ENCODE assay signal across 10 cellular contexts in the genomic region with DNA sequence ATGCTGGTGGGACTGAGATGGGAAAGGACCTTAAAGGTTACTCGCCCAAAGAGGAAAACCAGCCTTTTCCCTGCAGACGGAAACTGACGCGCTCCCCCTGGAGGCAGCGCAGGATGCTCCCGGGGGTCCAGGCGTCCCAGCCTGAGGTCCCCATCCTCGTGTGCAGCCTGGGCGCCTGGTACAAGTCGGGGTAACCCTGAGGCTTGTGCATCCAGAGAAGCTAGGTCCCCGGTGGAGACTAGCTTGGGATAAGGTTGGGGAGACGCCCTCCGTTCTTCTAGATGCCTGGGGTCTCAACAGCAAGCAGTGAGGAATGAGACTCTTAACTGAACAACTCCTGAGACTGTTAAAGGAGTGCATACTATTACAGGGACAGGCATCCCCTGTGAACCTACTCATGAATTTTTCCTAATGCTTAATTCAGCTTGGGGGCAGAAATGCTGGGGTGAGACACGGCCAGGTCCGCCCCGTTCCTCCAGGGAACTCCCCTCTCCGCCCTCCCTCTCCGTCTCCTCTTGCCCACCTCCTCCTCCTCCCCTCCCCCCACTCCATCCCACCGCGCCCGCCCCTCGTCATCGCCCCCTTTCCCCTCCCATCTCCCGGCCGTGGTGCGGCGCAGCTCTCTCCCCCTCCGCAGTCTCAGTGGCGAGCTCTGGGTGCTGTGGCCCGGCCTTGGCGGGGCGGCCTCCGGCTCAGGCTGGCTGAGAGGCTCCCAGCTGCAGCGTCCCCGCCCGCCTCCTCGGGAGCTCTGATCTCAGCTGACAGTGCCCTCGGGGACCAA. TPM values are rescaled to one million over a fixed set of nuclear protein-coding genes. Genes with fewer than 3 reads are reported as not detected.
DNase-seq lines count a peak whose midpoint lies in the region; ATAC-seq, FAIRE-seq and TF ChIP-seq lines count a peak whose summit lies in the region.
"Had no signal": no experiment of that assay in that cellular context is flagged by ENCODE, and none has a peak within 500 bp of the region (broad histone marks: within the 10 kb centered on the region; RNA-seq: fewer than 3 reads in every experiment).

A gene with protein sequence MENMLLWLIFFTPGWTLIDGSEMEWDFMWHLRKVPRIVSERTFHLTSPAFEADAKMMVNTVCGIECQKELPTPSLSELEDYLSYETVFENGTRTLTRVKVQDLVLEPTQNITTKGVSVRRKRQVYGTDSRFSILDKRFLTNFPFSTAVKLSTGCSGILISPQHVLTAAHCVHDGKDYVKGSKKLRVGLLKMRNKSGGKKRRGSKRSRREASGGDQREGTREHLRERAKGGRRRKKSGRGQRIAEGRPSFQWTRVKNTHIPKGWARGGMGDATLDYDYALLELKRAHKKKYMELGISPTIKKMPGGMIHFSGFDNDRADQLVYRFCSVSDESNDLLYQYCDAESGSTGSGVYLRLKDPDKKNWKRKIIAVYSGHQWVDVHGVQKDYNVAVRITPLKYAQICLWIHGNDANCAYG (plus strand): TSS at position 634 of the 781 bp plus-strand sequence. CDS start 10,908 bp downstream, outside the sequence.

- H3K4me3 ChIP-seq in HepG2 (replicated peaks in 1 of 3; ENCODE audit: insufficient read depth in 1 of 3, low read depth in 2 of 3, low read length in 3 of 3) (peak within 1 kb of the TSS in 1 of 3 experiments; percentile 12; a peak in 1 of 6 replicates), stomach smooth muscle (ENCODE audit: low read length in 2 of 2) (peak within 1 kb of the TSS; percentile 72 to 84)

- DNase-seq in activated gamma-delta T cell treated with Interleukin-2 at 50 U/mL for 16 hours = peak; percentile 4
- no peak for DNase-seq in activated gamma-delta T cell (lab: John Stamatoyannopoulos, UW)
- DNase-seq in RPMI7951 (ENCODE audit: low read depth) = peak; percentile 45
- DNase-seq in HepG2 (ENCODE audit: low spot score) = peak; percentile 7
- DNase-seq: naive B cell had no signal

- in situ Hi-C loops in HepG2 (cut with HindIII; ENCODE audit: extremely low pct_ligation_motif_present, low pct_unique_long_range_greater_than_20kb) = loop anchor here (5.0 to 25.0 kb wide), 4 partner anchors 95 to 1250 kb away; a partner anchor contains a TSS

- no peak for TF ChIP-seq POLR2A in HepG2 (IDR thresholded peaks at IDR 0.05; ENCODE audit: insufficient read depth in 1 of 2, low read depth in 2 of 2, low read length in 2 of 2)

- H3K4me3 Mint-ChIP-seq in dendritic cell treated with granulocyte-macrophage colony-stimulating factor and Interleukin-4, amounts not matched to agents 40 ng/mL and 50 ng/mL, for 4 days = peak within 1 kb of the TSS; percentile 62

- no peak for TF ChIP-seq EP300 in HepG2 (IDR thresholded peaks at IDR 0.05; ENCODE audit: low read depth in 2 of 2, low read length in 2 of 2)
- no peak for TF ChIP-seq EP300 in HepG2 (CRISPR knock-in tag; IDR thresholded peaks at IDR 0.05; ENCODE audit: borderline replicate concordance)

- H3K36me3 ChIP-seq in HepG2 (replicated peaks in 1 of 2; ENCODE audit: control insufficient read depth in 1 of 2, insufficient read depth in 2 of 2, low read length in 2 of 2) (no peaks in the 10 kb centered on the region), stomach smooth muscle (ENCODE audit: control insufficient read depth in 2 of 2, insufficient read depth in 2 of 2, low read length in 2 of 2) (no peaks in the 10 kb centered on the region)

- no peaks in the 10 kb centered on the region for H3K9me3 Mint-ChIP-seq in dendritic cell treated with granulocyte-macrophage colony-stimulating factor and Interleukin-4, amounts not matched to agents 40 ng/mL and 50 ng/mL, for 4 days
- H3K9me3 Mint-ChIP-seq: naive B cell had no signal

- TF ChIP-seq RAD21 in HepG2 (CRISPR knock-in tag; IDR thresholded peaks at IDR 0.05) = peak; percentile 51; the same call in 1 of the 2 replicates

- H3K27me3 ChIP-seq in HepG2 (ENCODE audit: control insufficient read depth in 1 of 2, insufficient read depth in 2 of 2, low read length in 2 of 2) (peaks cover 0 to 14% of the 10 kb centered on the region in 2 experiments; a peak in 3 of 5 replicates), stomach smooth muscle (ENCODE audit: control insufficient read depth in 1 of 2, insufficient read depth in 2 of 2, low read length in 2 of 2) (no peaks in the 10 kb centered on the region)

- CTCF ChIA-PET in HepG2 (lab: Yijun Ruan, JAX; ENCODE audit: low intra/inter-chr PET ratio, low total read pairs) = interaction anchor here (0.8 to 3.4 kb wide), 3 partner anchors 95 to 290 kb away, joined by 4 to 14 read pairs (median 5); no protein-coding TSS in a partner anchor

- POLR2A ChIA-PET in HepG2 (lab: Yijun Ruan, JAX) = no interaction called here

- H3K9ac ChIP-seq in HepG2 (ENCODE audit: insufficient read depth, low read depth, low read length) (no peak within 1 kb of the TSS), stomach smooth muscle (ENCODE audit: low read length in 2 of 2) (peak within 1 kb of the TSS in 1 of 2 donors; percentile 28)

- BruUV-seq in HepG2 (replicated peaks; lab: Mats Ljungman, UMichigan) = no TSS peak

- H3K9me3 ChIP-seq in HepG2 (ENCODE audit: low read length) (no peaks in the 10 kb centered on the region), stomach smooth muscle (ENCODE audit: control insufficient read depth in 2 of 2, low read length in 2 of 2) (no peaks in the 10 kb centered on the region)

- 4% methylated on average over 35 of the region's 38 CpGs for WGBS in HepG2 (ENCODE audit: low lambda C conversion rate)

- intact Hi-C loops in dendritic cell treated with granulocyte-macrophage colony-stimulating factor and Interleukin-4, amounts not matched to agents 40 ng/mL and 50 ng/mL, for 4 days (cut with micrococcal nuclease) = loop anchor here (10.0 kb wide), 1 partner anchor 447 kb away; a partner anchor contains a TSS
- intact Hi-C loops in HepG2 (cut with micrococcal nuclease; ENCODE audit: unreplicated experiment) = loop anchor here (1.0 to 10.0 kb wide), 3 partner anchors 290 to 1257 kb away; a partner anchor contains a TSS

- no peak within 1 kb of the TSS for H3K27ac Mint-ChIP-seq in dendritic cell treated with granulocyte-macrophage colony-stimulating factor and Interleukin-4, amounts not matched to agents 40 ng/mL and 50 ng/mL, for 4 days
- H3K27ac Mint-ChIP-seq: naive B cell had no signal

- peak; percentile 46 for ATAC-seq in HG03439 (IDR thresholded peaks at IDR 0.05; ENCODE audit: unreplicated experiment)
- peak; percentile 97 for ATAC-seq in HepG2
- no peak for ATAC-seq in GM21619 (IDR thresholded peaks at IDR 0.05; ENCODE audit: unreplicated experiment)

- no peak within 1 kb of the TSS for H2AFZ ChIP-seq in HepG2 (ENCODE audit: low read length)

- H3K4me1 Mint-ChIP-seq in dendritic cell treated with granulocyte-macrophage colony-stimulating factor and Interleukin-4, amounts not matched to agents 40 ng/mL and 50 ng/mL, for 4 days (ENCODE audit: low read depth) = peaks cover 13% of the 10 kb centered on the region

- H4K20me1 ChIP-seq in HepG2 (ENCODE audit: insufficient read depth, low read length) = no peaks in the 10 kb centered on the region

- no peaks in the 10 kb centered on the region for H3K36me3 Mint-ChIP-seq in dendritic cell treated with granulocyte-macrophage colony-stimulating factor and Interleukin-4, amounts not matched to agents 40 ng/mL and 50 ng/mL, for 4 days (ENCODE audit: low read depth)
- H3K36me3 Mint-ChIP-seq: naive B cell had no signal

- H3K79me2 ChIP-seq in HepG2 (ENCODE audit: insufficient read depth, low read length) = no peaks in the 10 kb centered on the region

- H3K27me3 Mint-ChIP-seq in dendritic cell treated with granulocyte-macrophage colony-stimulating factor and Interleukin-4, amounts not matched to agents 40 ng/mL and 50 ng/mL, for 4 days = peaks cover 51% of the 10 kb centered on the region

- 0 out of 2 replicates have a peak, but pooled peaks cover 14% of the 10 kb centered on the region for H3K4me1 ChIP-seq in HepG2 (ENCODE audit: insufficient read depth, low read length)
- no peaks in the 10 kb centered on the region for H3K4me1 ChIP-seq in stomach smooth muscle (ENCODE audit: control insufficient read depth, insufficient read depth, low read length)

- H3K4me2 ChIP-seq in HepG2 (ENCODE audit: low read depth, low read length) = peak within 1 kb of the TSS; percentile 43

- no peak for FAIRE-seq in HepG2 (lab: Jason Lieb, UNC)
- FAIRE-seq: GM18507 had no signal

- TF ChIP-seq CTCF in HepG2 (CRISPR knock-in tag; IDR thresholded peaks at IDR 0.05) = peak; percentile 78

- H3K27ac ChIP-seq in HepG2 (ENCODE audit: extremely low read length, insufficient read depth, low read length) (no peak within 1 kb of the TSS), stomach smooth muscle (ENCODE audit: low read length) (no peak within 1 kb of the TSS)

RNA-seq across cellular contexts. Expression of the gene that starts here (rescaled TPM):
- not detected in 2 replicates for total RNA-seq in RPMI7951 (2014; rRNA removed; shearing (Covaris generic))
- not detected in 2 replicates for total RNA-seq in HepG2 (2016; rRNA removed; fragmentation: Illumina TruSeq; extraction: Trizol)
- total RNA-seq in HepG2 (2016; cell fraction: cytosol; rRNA removed; fragmentation: Illumina TruSeq; extraction: Trizol; ENCODE audit: low read depth) = not detected in 2 replicates
- not detected in 2 replicates for total RNA-seq in HepG2 (2016; cell fraction: insoluble cytoplasmic fraction; rRNA removed; fragmentation: Illumina TruSeq; extraction: Trizol)
- total RNA-seq in HepG2 (2016; cell fraction: membrane; rRNA removed; fragmentation: Illumina TruSeq; extraction: Trizol) = not detected in 2 replicates
- total RNA-seq in HepG2 (2016; cell fraction: nucleus; rRNA removed; fragmentation: Illumina TruSeq; extraction: Trizol) = not detected in 2 replicates
- not detected in 2 replicates for polyA plus RNA-seq in HepG2 (2011; rRNA removed)
- polyA plus RNA-seq in HepG2 (2011; cell fraction: cytosol; rRNA removed) = not detected in 2 replicates
- polyA plus RNA-seq in HepG2 (2011; cell fraction: nucleus; rRNA removed) = not detected in 2 replicates
- polyA plus RNA-seq in HepG2 (2012) = not detected in 2 replicates
- not detected in 2 replicates for polyA plus RNA-seq in HepG2 (2016; cell fraction: cytosol; fragmentation: Illumina TruSeq; extraction: Trizol; ENCODE audit: low read depth)
- polyA plus RNA-seq in HepG2 (2016; cell fraction: insoluble cytoplasmic fraction; fragmentation: Illumina TruSeq; extraction: Trizol; ENCODE audit: low read depth) = not detected in 2 replicates
- polyA plus RNA-seq in HepG2 (2016; cell fraction: membrane; fragmentation: Illumina TruSeq; extraction: Trizol; ENCODE audit: low read depth) = not detected in 2 replicates
- polyA plus RNA-seq in HepG2 (2016; cell fraction: nucleus; fragmentation: Illumina TruSeq; extraction: Trizol; ENCODE audit: insufficient read depth, low read depth) = not detected in 2 replicates
- polyA minus RNA-seq in HepG2 (2011; rRNA and poly(A)+ RNA removed; ENCODE audit: low replicate concordance) = not detected in 2 replicates
- polyA minus RNA-seq in HepG2 (2011; cell fraction: cytosol; rRNA and poly(A)+ RNA removed) = not detected in 2 replicates
- not detected in 2 replicates for polyA minus RNA-seq in HepG2 (2011; cell fraction: nucleus; rRNA and poly(A)+ RNA removed)

Comparison
In these comparisons a context has a peak if more than half of its experiments do, and no peak if none do; other contexts are left out.
1. Peak in DNase-seq in RPMI7951; RNA of the gene not detected or under 1 TPM.
2. Peak in DNase-seq, ATAC-seq and H3K4me2 ChIP-seq in HepG2; RNA of the gene not detected or under 1 TPM.